12 cellular contexts compared by ENCODE assay signal in the genomic region with DNA sequence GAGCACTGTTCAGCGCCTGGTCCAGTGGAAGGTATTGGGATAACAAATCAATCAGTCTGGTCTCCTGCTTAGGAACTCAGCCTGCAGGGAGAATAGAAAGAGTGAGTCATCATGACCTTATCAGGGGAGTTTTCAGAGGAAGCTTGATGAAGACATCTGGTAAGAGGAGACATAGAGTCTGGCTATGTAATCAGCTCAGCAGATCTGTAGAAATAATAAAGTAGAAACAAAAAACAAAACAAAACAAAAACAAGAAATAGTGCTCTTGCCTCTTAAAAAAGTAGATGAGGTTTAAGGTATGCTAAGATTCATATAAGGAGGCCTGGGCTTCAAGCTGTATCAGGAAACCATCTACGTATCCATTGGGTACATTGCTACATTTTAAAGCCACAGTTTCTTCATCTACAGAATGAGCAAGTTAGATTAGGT. TPM values are rescaled to one million over a fixed set of nuclear protein-coding genes. Genes with fewer than 3 reads are reported as not detected.
DNase-seq lines count a peak whose midpoint lies in the region; ATAC-seq, FAIRE-seq and TF ChIP-seq lines count a peak whose summit lies in the region.
"Had no signal": no experiment of that assay in that cellular context is flagged by ENCODE, and none has a peak within 500 bp of the region (broad histone marks: within the 10 kb centered on the region; RNA-seq: fewer than 3 reads in every experiment).

No MANE protein-coding gene starts in this region.

- H4K5ac ChIP-seq in IMR-90 (ENCODE audit: low read depth, low read length), result no peak overlapping the region

- no peak for FAIRE-seq in GM12892 (lab: Jason Lieb, UNC)

- H3K9me3 ChIP-seq in CD4-positive, alpha-beta memory T cell (ENCODE audit: control insufficient read depth in 1 of 2, low read length in 2 of 2), result no peaks in the 10 kb centered on the region
- H3K9me3 ChIP-seq in IMR-90 (ENCODE audit: control insufficient read depth, insufficient read depth, low read length) (no peaks in the 10 kb centered on the region), MM.1S (replicated peaks; ENCODE audit: insufficient read depth, low read length) (no peaks in the 10 kb centered on the region), neural progenitor cell (ENCODE audit: low read depth) (no peaks in the 10 kb centered on the region)
- no peaks in the 10 kb centered on the region for H3K9me3 ChIP-seq in naive thymus-derived CD4-positive, alpha-beta T cell (ENCODE audit: control insufficient read depth in 2 of 3, low read length in 3 of 3)

- TF ChIP-seq CTCF in IMR-90 (conservative IDR thresholded peaks at IDR 0.05; ENCODE audit: low read depth, low read length) (no peak), MCF 10A (IDR thresholded peaks at IDR 0.05; ENCODE audit: unreplicated experiment) (no peak), MM.1S (IDR thresholded peaks at IDR 0.05; ENCODE audit: low read length) (no peak), neural progenitor cell (IDR thresholded peaks at IDR 0.05) (no peak)

- H3K27me3 ChIP-seq in CD4-positive, alpha-beta memory T cell (ENCODE audit: insufficient read depth, low read length), result no peaks in the 10 kb centered on the region
- H3K27me3 ChIP-seq in IMR-90 (ENCODE audit: control insufficient read depth, insufficient read depth, low read length) (no peaks in the 10 kb centered on the region), MM.1S (replicated peaks; ENCODE audit: insufficient read depth, low read length) (no peaks in the 10 kb centered on the region), neural progenitor cell (no peaks in the 10 kb centered on the region)
- no peaks in the 10 kb centered on the region for H3K27me3 ChIP-seq in naive thymus-derived CD4-positive, alpha-beta T cell (ENCODE audit: control insufficient read depth in 2 of 2, insufficient read depth in 2 of 2, low read length in 2 of 2)

- H3K79me2 ChIP-seq in MM.1S (ENCODE audit: low read length) (no peaks in the 10 kb centered on the region), neural progenitor cell (ENCODE audit: low read depth) (no peaks in the 10 kb centered on the region)

- ATAC-seq in IMR-90 (ENCODE audit: low read depth) (peak; percentile 67), GM19395 (IDR thresholded peaks at IDR 0.05; ENCODE audit: unreplicated experiment) (no peak)
- peak; percentile 40 for ATAC-seq in naive thymus-derived CD4-positive, alpha-beta T cell
- ATAC-seq: esophagus mucosa had no signal

- no peak overlapping the region for H4K8ac ChIP-seq in IMR-90 (ENCODE audit: low read depth in 2 of 2, low read length in 2 of 2)

- no peaks in the 10 kb centered on the region for H3K9me3 Mint-ChIP-seq in CD4-positive, alpha-beta memory T cell
- H3K9me3 Mint-ChIP-seq in MCF 10A (ENCODE audit: unreplicated experiment) (no peaks in the 10 kb centered on the region), neural progenitor cell (peaks cover 2% of the 10 kb centered on the region)
- no peaks in the 10 kb centered on the region for H3K9me3 Mint-ChIP-seq in naive thymus-derived CD4-positive, alpha-beta T cell

- H2BK120ac ChIP-seq in IMR-90 (ENCODE audit: low read depth, low read length), result no peak overlapping the region

- no peaks in the 10 kb centered on the region for H3K9me1 ChIP-seq in IMR-90 (ENCODE audit: insufficient read depth, low read length)

- peaks cover 0 to 15% of the 10 kb centered on the region in 2 donors for H3K36me3 Mint-ChIP-seq in CD4-positive, alpha-beta memory T cell
- H3K36me3 Mint-ChIP-seq in MCF 10A (ENCODE audit: insufficient read depth, unreplicated experiment) (no peaks in the 10 kb centered on the region), neural progenitor cell (no peaks in the 10 kb centered on the region)
- H3K36me3 Mint-ChIP-seq in naive thymus-derived CD4-positive, alpha-beta T cell, result peaks cover 0 to 78% (median 54%) of the 10 kb centered on the region in 5 donors

- CTCF ChIA-PET in CD4-positive, alpha-beta memory T cell (lab: Charles Lee; ENCODE audit: partially characterized antibody), result interaction anchor here (0.9 kb wide), 1 partner anchor 636 kb away, joined by 3 read pairs; no protein-coding TSS in a partner anchor
- CTCF ChIA-PET in IMR-90 (lab: Yijun Ruan, JAX), result no interaction called here
- CTCF ChIA-PET in MCF 10A (lab: Yijun Ruan, JAX), result interaction anchor here (0.6 to 3.1 kb wide), 11 partner anchors 8 to 405 kb away, joined by 3 to 20 read pairs (median 7); no protein-coding TSS in a partner anchor
- CTCF ChIA-PET in naive thymus-derived CD4-positive, alpha-beta T cell (lab: Charles Lee), result no interaction called here

- H2BK5ac ChIP-seq in IMR-90 (ENCODE audit: low read depth, low read length, poor library complexity, severe bottlenecking), result no peak overlapping the region

- no peak overlapping the region for H3K56ac ChIP-seq in IMR-90 (ENCODE audit: extremely low read depth, insufficient read depth, low read length)

- H3K4me3 Mint-ChIP-seq in CD4-positive, alpha-beta memory T cell, result no peak overlapping the region
- no peak overlapping the region for H3K4me3 Mint-ChIP-seq in MCF 10A (ENCODE audit: unreplicated experiment)
- H3K4me3 Mint-ChIP-seq in naive thymus-derived CD4-positive, alpha-beta T cell, result no peak overlapping the region
- no peak overlapping the region for H3K4me3 Mint-ChIP-seq in neural progenitor cell
- H3K4me3 Mint-ChIP-seq: neural crest cell had no signal

- H3K14ac ChIP-seq in IMR-90 (replicated peaks; ENCODE audit: low read depth, low read length), result no peak overlapping the region

- no peak overlapping the region for H3K4ac ChIP-seq in IMR-90 (ENCODE audit: low read depth, low read length)

- H3K4me3 ChIP-seq in CD4-positive, alpha-beta memory T cell (ENCODE audit: low read length in 2 of 2), result no peak overlapping the region
- H3K4me3 ChIP-seq in IMR-90 (ENCODE audit: insufficient read depth, low read depth, low read length) (no peak overlapping the region), MM.1S (ENCODE audit: low read length) (no peak overlapping the region), neural progenitor cell (no peak overlapping the region)
- no peak overlapping the region for H3K4me3 ChIP-seq in naive thymus-derived CD4-positive, alpha-beta T cell (ENCODE audit: low read length)

- WGBS in IMR-90 (ENCODE audit: extremely low coverage in 2 of 2, insufficient read length in 1 of 2), 2 experiments, result no CpG with 5 or more reads among the region's 2 CpGs

- no peak for TF ChIP-seq POLR2A in IMR-90 (IDR thresholded peaks at IDR 0.05; ENCODE audit: low read depth, low read length)
- TF ChIP-seq POLR2A in GM12892 (IDR thresholded peaks at IDR 0.05; ENCODE audit: low read depth, low read length), result no peak

- no peak overlapping the region for H2BK20ac ChIP-seq in IMR-90 (ENCODE audit: low read depth, low read length)

- H3K27me3 Mint-ChIP-seq in CD4-positive, alpha-beta memory T cell, result no peaks in the 10 kb centered on the region
- H3K27me3 Mint-ChIP-seq in MCF 10A (ENCODE audit: insufficient read depth, unreplicated experiment) (no peaks in the 10 kb centered on the region), neural progenitor cell (ENCODE audit: insufficient read depth, low read depth) (no peaks in the 10 kb centered on the region)
- peaks cover 0 to 2% (median 0%) of the 10 kb centered on the region in 5 donors for H3K27me3 Mint-ChIP-seq in naive thymus-derived CD4-positive, alpha-beta T cell

- no peak overlapping the region for H3K27ac ChIP-seq in CD4-positive, alpha-beta memory T cell (ENCODE audit: low read depth, low read length)
- H3K27ac ChIP-seq in IMR-90 (ENCODE audit: insufficient read depth, low read length) (no peak overlapping the region), MM.1S (ENCODE audit: low read length) (no peak overlapping the region), neural progenitor cell (no peak overlapping the region)
- no peak overlapping the region for H3K27ac ChIP-seq in naive thymus-derived CD4-positive, alpha-beta T cell (ENCODE audit: low read depth, low read length)

- no peaks in the 10 kb centered on the region for H3K79me1 ChIP-seq in IMR-90 (ENCODE audit: low read depth in 1 of 2, low read length in 2 of 2)

- H2BK15ac ChIP-seq in IMR-90 (ENCODE audit: low read depth, low read length), result no peak overlapping the region

- H3K23ac ChIP-seq in IMR-90 (ENCODE audit: low read depth, low read length), result no peak overlapping the region

- in situ Hi-C loops in IMR-90 (cut with MboI; ENCODE audit: low sequenced_read_pairs), result no loop called here

- intact Hi-C loops in CD4-positive, alpha-beta memory T cell (cut with micrococcal nuclease), result no loop called here
- intact Hi-C loops in IMR-90 (cut with micrococcal nuclease), result loop anchor here (5.0 kb wide), 1 partner anchor 100 kb away; no protein-coding TSS in a partner anchor
- intact Hi-C loops in MCF 10A (cut with micrococcal nuclease), result no loop called here
- intact Hi-C loops in naive thymus-derived CD4-positive, alpha-beta T cell (cut with micrococcal nuclease), result loop anchor here (5.0 kb wide), 2 partner anchors 405 to 635 kb away; no protein-coding TSS in a partner anchor

- H4K20me1 ChIP-seq in IMR-90 (ENCODE audit: insufficient read depth, low read length) (no peaks in the 10 kb centered on the region), MM.1S (ENCODE audit: insufficient read depth, low read length) (no peaks in the 10 kb centered on the region), neural progenitor cell (ENCODE audit: low read depth) (no peaks in the 10 kb centered on the region)

- peak overlapping the region in 4 of 7 donors; percentile 2 to 47 (median 14) for H3K27ac Mint-ChIP-seq in CD4-positive, alpha-beta memory T cell
- H3K27ac Mint-ChIP-seq in MCF 10A (ENCODE audit: low read depth, unreplicated experiment) (no peak overlapping the region), neural progenitor cell (no peak overlapping the region)
- H3K27ac Mint-ChIP-seq in naive thymus-derived CD4-positive, alpha-beta T cell, result peak overlapping the region in 2 of 9 donors; percentile 6

- dilution Hi-C loops in IMR-90 (cut with HindIII; ENCODE audit: low sequenced_read_pairs, unreplicated experiment), result no loop called here

- H2AK5ac ChIP-seq in IMR-90 (ENCODE audit: low read depth, low read length), result no peak overlapping the region

- no peaks in the 10 kb centered on the region for H3K9me2 ChIP-seq in MM.1S (replicated peaks; ENCODE audit: insufficient read depth, low read length)

- no peak overlapping the region for H4K91ac ChIP-seq in IMR-90 (ENCODE audit: insufficient read depth, low read depth, low read length)

- DNase-seq in CD4-positive, alpha-beta memory T cell, result peak in 1 of 5 donors; percentile 48
- DNase-seq in IMR-90, result peak; percentile 90
- DNase-seq in MCF 10A (ENCODE audit: unreplicated experiment), result peak; percentile 56
- DNase-seq in naive thymus-derived CD4-positive, alpha-beta T cell, result no peak
- no peak for DNase-seq in GM12892 (ENCODE audit: insufficient read length)
- no peak for DNase-seq in MM.1S
- DNase-seq in neural progenitor cell (ENCODE audit: low spot score), result no peak
- DNase-seq: activated CD8-positive, alpha-beta memory T cell treated with anti-CD3 and anti-CD28 coated beads, Interleukin-2, amount 50 U/mL, for 4 hours; stimulated activated CD8-positive, alpha-beta memory T cell treated with anti-CD3 and anti-CD28 coated beads, Interleukin-4, amount 100 ng/mL, for 48 hours had no signal

- TF ChIP-seq RAD21 in IMR-90 (IDR thresholded peaks at IDR 0.05; ENCODE audit: low read length), result no peak

- no peaks in the 10 kb centered on the region for H3K36me3 ChIP-seq in CD4-positive, alpha-beta memory T cell (ENCODE audit: insufficient read depth, low read length)
- no peaks in the 10 kb centered on the region for H3K36me3 ChIP-seq in IMR-90 (ENCODE audit: control insufficient read depth, insufficient read depth, low read length)
- peaks cover 0 to 9% (median 0%) of the 10 kb centered on the region in 3 experiments for H3K36me3 ChIP-seq in naive thymus-derived CD4-positive, alpha-beta T cell (ENCODE audit: control insufficient read depth in 2 of 3, insufficient read depth in 3 of 3, low read length in 3 of 3)
- no peaks in the 10 kb centered on the region for H3K36me3 ChIP-seq in MM.1S (replicated peaks; ENCODE audit: insufficient read depth, low read length)
- no peaks in the 10 kb centered on the region for H3K36me3 ChIP-seq in neural progenitor cell

- H3K4me2 ChIP-seq in IMR-90 (ENCODE audit: low read depth, low read length) (no peak overlapping the region), MM.1S (ENCODE audit: low read depth, low read length) (no peak overlapping the region), neural progenitor cell (no peak overlapping the region)

- H3F3A ChIP-seq in MM.1S (ENCODE audit: insufficient read depth, low read length) (peaks cover 7% of the 10 kb centered on the region; the same call in 1 of the 2 replicates), neural progenitor cell (ENCODE audit: low read depth) (no peaks in the 10 kb centered on the region)

- no peak overlapping the region for H2AK9ac ChIP-seq in IMR-90 (replicated peaks; ENCODE audit: low read depth, low read length, poor library complexity)

- no TSS peak for BruUV-seq in IMR-90 (replicated peaks; lab: Mats Ljungman, UMichigan)
- no TSS peak for BruUV-seq in MCF 10A (replicated peaks; lab: Mats Ljungman, UMichigan)

- peaks cover 15 to 36% (median 23%) of the 10 kb centered on the region in 4 donors for H3K4me1 Mint-ChIP-seq in CD4-positive, alpha-beta memory T cell
- H3K4me1 Mint-ChIP-seq in MCF 10A (ENCODE audit: insufficient read depth, unreplicated experiment) (peaks cover 12% of the 10 kb centered on the region), neural progenitor cell (peaks cover 2% of the 10 kb centered on the region)
- H3K4me1 Mint-ChIP-seq in naive thymus-derived CD4-positive, alpha-beta T cell, result peaks cover 5 to 31% (median 14%) of the 10 kb centered on the region in 7 donors
- H3K4me1 Mint-ChIP-seq: neural crest cell had no signal

- POLR2A ChIA-PET in CD4-positive, alpha-beta memory T cell (lab: Charles Lee; ENCODE audit: partially characterized antibody), result interaction anchor here (0.6 kb wide), 1 partner anchor 21 kb away, joined by 3 read pairs; no protein-coding TSS in a partner anchor
- POLR2A ChIA-PET in IMR-90 (lab: Charles Lee; ENCODE audit: unreplicated experiment) (no interaction called here), MCF 10A (lab: Yijun Ruan, JAX) (interaction anchor here (0.6 to 2.1 kb wide), 5 partner anchors 8 to 204 kb away, joined by 3 to 7 read pairs (median 3); partner anchors contain the start of gene CASP2)
- POLR2A ChIA-PET in naive thymus-derived CD4-positive, alpha-beta T cell (lab: Charles Lee), result interaction anchor here (0.5 kb wide), 1 partner anchor 28 kb away, joined by 3 read pairs; no protein-coding TSS in a partner anchor

- peaks cover 16% of the 10 kb centered on the region for H3K4me1 ChIP-seq in CD4-positive, alpha-beta memory T cell (ENCODE audit: insufficient read depth, low read length)
- H3K4me1 ChIP-seq in IMR-90 (ENCODE audit: control insufficient read depth, insufficient read depth, low read length) (peaks cover 5% of the 10 kb centered on the region), MM.1S (ENCODE audit: low read length) (peaks cover 36% of the 10 kb centered on the region), neural progenitor cell (no peaks in the 10 kb centered on the region)
- no peaks in the 10 kb centered on the region for H3K4me1 ChIP-seq in naive thymus-derived CD4-positive, alpha-beta T cell (ENCODE audit: control insufficient read depth in 2 of 2, insufficient read depth in 2 of 2, low read length in 2 of 2)

- H3K18ac ChIP-seq in IMR-90 (ENCODE audit: low read depth, low read length), result no peak overlapping the region

- H2AFZ ChIP-seq in IMR-90 (replicated peaks; ENCODE audit: low read length, poor library complexity) (no peak overlapping the region), MM.1S (ENCODE audit: low read length) (no peak overlapping the region), neural progenitor cell (replicated peaks) (no peak overlapping the region)

- H3K9ac ChIP-seq in IMR-90 (ENCODE audit: low read depth, low read length) (no peak overlapping the region), MM.1S (ENCODE audit: low read length) (no peak overlapping the region), neural progenitor cell (no peak overlapping the region)

RNA-seq across cellular contexts. Expression of gene TAS2R41, which starts 14.4 kb away (rescaled TPM):
- total RNA-seq in CD4-positive, alpha-beta memory T cell, result under 1 TPM; 0.61 to 0.73 TPM
- not detected for polyA plus RNA-seq in CD4-positive, alpha-beta memory T cell
- total RNA-seq in IMR-90 (2012; rRNA removed) (not detected in 2 replicates), MCF 10A (2022) (not detected in 2 replicates), neural progenitor cell (ENCODE audit: low replicate concordance) (not detected in 2 replicates)
- not detected in 2 replicates for polyA plus RNA-seq in IMR-90 (2012; rRNA removed)
- polyA plus RNA-seq in IMR-90 (2012; cell fraction: cytosol; rRNA removed), result not detected in 2 replicates
- not detected in 2 replicates for polyA plus RNA-seq in IMR-90 (2012; cell fraction: nucleus; rRNA removed; ENCODE audit: low replicate concordance)
- total RNA-seq in naive thymus-derived CD4-positive, alpha-beta T cell, result 1 to 10 TPM in 4 of 5 experiments, not detected in 1; 1.7 to 3.4 (median 2.0) TPM
- polyA plus RNA-seq in naive thymus-derived CD4-positive, alpha-beta T cell, result not detected
- not detected for polyA plus RNA-seq in GM12892 (2012; ENCODE audit: missing spikeins)
- total RNA-seq: esophagus mucosa, neural crest cell had no signal

RNA-seq across cellular contexts. Expression of gene TAS2R60, which starts 48.8 kb away (rescaled TPM):
- total RNA-seq in CD4-positive, alpha-beta memory T cell, result 1 to 10 TPM in 1 of 2 experiments, under 1 TPM in 1; 0.36 to 1.4 TPM
- under 1 TPM; 0.89 to 0.94 TPM for polyA plus RNA-seq in CD4-positive, alpha-beta memory T cell
- total RNA-seq in IMR-90 (2012; rRNA removed) (not detected in 2 replicates), MCF 10A (2022) (not detected in 2 replicates), neural progenitor cell (ENCODE audit: low replicate concordance) (not detected in 2 replicates)
- polyA plus RNA-seq in IMR-90 (2012; rRNA removed), result not detected in 2 replicates
- polyA plus RNA-seq in IMR-90 (2012; cell fraction: cytosol; rRNA removed), result not detected in 2 replicates
- not detected in 2 replicates for polyA plus RNA-seq in IMR-90 (2012; cell fraction: nucleus; rRNA removed; ENCODE audit: low replicate concordance)
- total RNA-seq in naive thymus-derived CD4-positive, alpha-beta T cell, result 1 to 10 TPM in 4 of 5 experiments, not detected in 1; 1.4 to 2.5 (median 1.8) TPM
- under 1 TPM in 1 of 2 donors, not detected in 1; 0.33 TPM for polyA plus RNA-seq in naive thymus-derived CD4-positive, alpha-beta T cell
- polyA plus RNA-seq in GM12892 (2012; ENCODE audit: missing spikeins), result not detected
- total RNA-seq: neural crest cell had no signal

Comparison
In these comparisons a context has a peak if more than half of its experiments do, and no peak if none do; other contexts are left out.
1. DNase-seq: peak in IMR-90 (single experiment) and MCF 10A (single experiment); none in naive thymus-derived CD4-positive, alpha-beta T cell (0 of 9), GM12892 (single experiment), MM.1S (single experiment) and neural progenitor cell (single experiment).
2. H3K27ac Mint-ChIP-seq: peak in CD4-positive, alpha-beta memory T cell (4 of 7); none in MCF 10A (single experiment) and neural progenitor cell (single experiment).
3. CTCF ChIA-PET loops: an anchor here in CD4-positive, alpha-beta memory T cell (0.9 kb wide) and MCF 10A (0.6 to 3.1 kb wide); none called in IMR-90 and naive thymus-derived CD4-positive, alpha-beta T cell.
4. intact Hi-C loops: an anchor here in IMR-90 (5.0 kb wide) and naive thymus-derived CD4-positive, alpha-beta T cell (5.0 kb wide); none called in CD4-positive, alpha-beta memory T cell and MCF 10A.